Comparison of ENCODE assay signal across 14 cellular contexts in the genomic region with DNA sequence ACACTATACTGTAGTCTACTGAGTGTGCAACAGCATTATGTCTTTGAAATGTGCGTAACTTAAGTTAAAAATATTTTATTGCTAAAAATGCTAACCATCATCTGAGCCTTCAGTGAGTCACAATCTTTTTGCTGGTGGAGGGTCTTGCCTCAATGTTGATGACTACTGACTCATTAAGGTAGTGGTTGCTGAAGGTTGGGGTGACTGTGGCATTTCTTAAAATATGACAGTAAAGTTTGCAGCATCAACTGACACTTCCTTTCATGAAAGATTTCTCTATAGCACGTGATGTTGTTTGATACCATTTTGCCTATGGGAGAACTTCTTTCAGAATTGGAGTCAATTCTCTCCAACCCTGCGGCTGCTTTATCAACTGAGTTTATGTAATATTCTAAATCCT. TPM values are rescaled to one million over a fixed set of nuclear protein-coding genes. Genes with fewer than 3 reads are reported as not detected.
DNase-seq lines count a peak whose midpoint lies in the region; ATAC-seq lines count a peak whose summit lies in the region.
"Had no signal": no experiment of that assay in that cellular context is flagged by ENCODE, and none has a peak within 500 bp of the region (broad histone marks: within the 10 kb centered on the region; RNA-seq: fewer than 3 reads in every experiment).

No MANE protein-coding gene starts in this region.

- H3K4me1 Mint-ChIP-seq in activated naive CD8-positive, alpha-beta T cell treated with anti-CD3 and anti-CD28 coated beads, Interleukin-2, amount 10 ng/mL, durations not matched to agents 7 days and 5 days, result peaks cover 2% of the 10 kb centered on the region
- no peaks in the 10 kb centered on the region for H3K4me1 Mint-ChIP-seq in activated naive CD8-positive, alpha-beta T cell treated with anti-CD3 and anti-CD28 coated beads for 36 hours
- peaks cover 11% of the 10 kb centered on the region for H3K4me1 Mint-ChIP-seq in activated CD8-positive, alpha-beta T cell treated with anti-CD3 and anti-CD28 coated beads, Interleukin-2, amount 10 ng/mL, durations not matched to agents 7 days and 5 days (ENCODE audit: low read depth)
- H3K4me1 Mint-ChIP-seq: CD4-positive, CD25-positive, alpha-beta regulatory T cell had no signal

- peaks cover 8% of the 10 kb centered on the region for H3K27me3 Mint-ChIP-seq in activated naive CD8-positive, alpha-beta T cell treated with anti-CD3 and anti-CD28 coated beads, Interleukin-2, amount 10 ng/mL, durations not matched to agents 7 days and 5 days
- no peaks in the 10 kb centered on the region for H3K27me3 Mint-ChIP-seq in activated naive CD8-positive, alpha-beta T cell treated with anti-CD3 and anti-CD28 coated beads for 36 hours
- H3K27me3 Mint-ChIP-seq in activated CD8-positive, alpha-beta T cell treated with anti-CD3 and anti-CD28 coated beads, Interleukin-2, amount 10 ng/mL, durations not matched to agents 7 days and 5 days (ENCODE audit: low read depth), result peaks cover 16% of the 10 kb centered on the region
- H3K27me3 Mint-ChIP-seq: CD4-positive, CD25-positive, alpha-beta regulatory T cell had no signal

- no peak overlapping the region for H3K27ac Mint-ChIP-seq in activated naive CD8-positive, alpha-beta T cell treated with anti-CD3 and anti-CD28 coated beads, Interleukin-2, amount 10 ng/mL, durations not matched to agents 7 days and 5 days
- H3K27ac Mint-ChIP-seq in activated naive CD8-positive, alpha-beta T cell treated with anti-CD3 and anti-CD28 coated beads for 36 hours, result no peak overlapping the region
- no peak overlapping the region for H3K27ac Mint-ChIP-seq in activated CD8-positive, alpha-beta T cell treated with anti-CD3 and anti-CD28 coated beads, Interleukin-2, amount 10 ng/mL, durations not matched to agents 7 days and 5 days
- H3K27ac Mint-ChIP-seq: CD4-positive, CD25-positive, alpha-beta regulatory T cell had no signal

- CTCF ChIA-PET in activated CD8-positive, alpha-beta T cell treated with anti-CD3 and anti-CD28 coated beads, Interleukin-2, amount 10 ng/mL, durations not matched to agents 7 days and 5 days (lab: Charles Lee), result no interaction called here

- H3K4me3 Mint-ChIP-seq in activated naive CD8-positive, alpha-beta T cell treated with anti-CD3 and anti-CD28 coated beads, Interleukin-2, amount 10 ng/mL, durations not matched to agents 7 days and 5 days, result no peak overlapping the region
- H3K4me3 Mint-ChIP-seq in activated naive CD8-positive, alpha-beta T cell treated with anti-CD3 and anti-CD28 coated beads for 36 hours, result no peak overlapping the region
- H3K4me3 Mint-ChIP-seq in activated CD8-positive, alpha-beta T cell treated with anti-CD3 and anti-CD28 coated beads, Interleukin-2, amount 10 ng/mL, durations not matched to agents 7 days and 5 days, result no peak overlapping the region
- H3K4me3 Mint-ChIP-seq: CD4-positive, CD25-positive, alpha-beta regulatory T cell had no signal

- ATAC-seq in activated CD4-positive, CD25-positive, alpha-beta regulatory T cell treated with anti-CD3 and anti-CD28 coated beads, Interleukin-2, amount 50 U/mL, for 24 hours, result peak; percentile 55 to 60
- ATAC-seq in activated naive CD8-positive, alpha-beta T cell treated with anti-CD3 and anti-CD28 coated beads, Interleukin-2, amount 10 ng/mL, durations not matched to agents 7 days and 5 days (ENCODE audit: low read depth), result peak; percentile 39
- peak; percentile 44 for ATAC-seq in activated CD8-positive, alpha-beta T cell treated with anti-CD3 and anti-CD28 coated beads, Interleukin-2, amount 10 ng/mL, durations not matched to agents 7 days and 5 days
- ATAC-seq in stimulated activated naive CD8-positive, alpha-beta T cell treated with anti-CD3 and anti-CD28 coated beads, Interleukin-15, Interleukin-2, amounts not matched to agents 100 U/mL and 50 U/mL, for 24 hours, result peak; percentile 43
- ATAC-seq in GM21619 (IDR thresholded peaks at IDR 0.05; ENCODE audit: unreplicated experiment), result no peak
- ATAC-seq: HCT116 had no signal

- DNase-seq in activated CD4-positive, CD25-positive, alpha-beta regulatory T cell treated with anti-CD3 and anti-CD28 coated beads, Interleukin-2, amount 50 U/mL, for 72 hours, result no peak
- no peak for DNase-seq in activated naive CD8-positive, alpha-beta T cell treated with anti-CD3 and anti-CD28 coated beads, Interleukin-2, amount 10 ng/mL, durations not matched to agents 7 days and 5 days
- no peak for DNase-seq in activated naive CD8-positive, alpha-beta T cell treated with anti-CD3 and anti-CD28 coated beads for 36 hours
- no peak for DNase-seq in activated CD8-positive, alpha-beta T cell treated with anti-CD3 and anti-CD28 coated beads, Interleukin-2, amount 10 ng/mL, durations not matched to agents 7 days and 5 days
- no peak for DNase-seq in stimulated activated naive CD8-positive, alpha-beta T cell treated with anti-CD3 and anti-CD28 coated beads, Interleukin-15, Interleukin-2, amounts not matched to agents 100 U/mL and 50 U/mL, for 24 hours
- no peak for DNase-seq in NCI-H1105 treated with DMSO at 0.1 percent for 48 hours (lab: John Stamatoyannopoulos, UW)
- DNase-seq: ACHN, DMS53, GF-D8, GM23248 had no signal

- POLR2A ChIA-PET in activated naive CD8-positive, alpha-beta T cell treated with anti-CD3 and anti-CD28 coated beads, Interleukin-2, amount 10 ng/mL, durations not matched to agents 7 days and 5 days (lab: Charles Lee), result no interaction called here
- POLR2A ChIA-PET in activated CD8-positive, alpha-beta T cell treated with anti-CD3 and anti-CD28 coated beads, Interleukin-2, amount 10 ng/mL, durations not matched to agents 7 days and 5 days (lab: Charles Lee), result no interaction called here

- H3K36me3 Mint-ChIP-seq in activated naive CD8-positive, alpha-beta T cell treated with anti-CD3 and anti-CD28 coated beads, Interleukin-2, amount 10 ng/mL, durations not matched to agents 7 days and 5 days, result peaks cover 8% of the 10 kb centered on the region
- no peaks in the 10 kb centered on the region for H3K36me3 Mint-ChIP-seq in activated naive CD8-positive, alpha-beta T cell treated with anti-CD3 and anti-CD28 coated beads for 36 hours
- H3K36me3 Mint-ChIP-seq in activated CD8-positive, alpha-beta T cell treated with anti-CD3 and anti-CD28 coated beads, Interleukin-2, amount 10 ng/mL, durations not matched to agents 7 days and 5 days (ENCODE audit: low read depth), result peaks cover 4% of the 10 kb centered on the region
- H3K36me3 Mint-ChIP-seq: CD4-positive, CD25-positive, alpha-beta regulatory T cell had no signal

- H3K9me3 Mint-ChIP-seq in activated naive CD8-positive, alpha-beta T cell treated with anti-CD3 and anti-CD28 coated beads, Interleukin-2, amount 10 ng/mL, durations not matched to agents 7 days and 5 days, result peaks cover 5% of the 10 kb centered on the region
- no peaks in the 10 kb centered on the region for H3K9me3 Mint-ChIP-seq in activated naive CD8-positive, alpha-beta T cell treated with anti-CD3 and anti-CD28 coated beads for 36 hours
- no peaks in the 10 kb centered on the region for H3K9me3 Mint-ChIP-seq in activated CD8-positive, alpha-beta T cell treated with anti-CD3 and anti-CD28 coated beads, Interleukin-2, amount 10 ng/mL, durations not matched to agents 7 days and 5 days (ENCODE audit: insufficient read depth)

RNA-seq across cellular contexts. Expression of a gene that starts 8.5 kb away (rescaled TPM):
- 10 to 100 TPM; 77.7 to 78.4 TPM for total RNA-seq in activated naive CD8-positive, alpha-beta T cell treated with anti-CD3 and anti-CD28 coated beads, Interleukin-2, amount 10 ng/mL, durations not matched to agents 7 days and 5 days
- total RNA-seq in activated naive CD8-positive, alpha-beta T cell treated with anti-CD3 and anti-CD28 coated beads for 36 hours, result 10 to 100 TPM; 38.1 to 38.4 TPM
- total RNA-seq in activated CD8-positive, alpha-beta T cell treated with anti-CD3 and anti-CD28 coated beads, Interleukin-2, amount 10 ng/mL, durations not matched to agents 7 days and 5 days, result 10 to 100 TPM; 51.4 to 54.8 TPM

RNA-seq across cellular contexts. Expression of a gene that starts 12.6 kb away (rescaled TPM):
- under 1 TPM; 0.22 to 0.43 TPM for total RNA-seq in activated naive CD8-positive, alpha-beta T cell treated with anti-CD3 and anti-CD28 coated beads, Interleukin-2, amount 10 ng/mL, durations not matched to agents 7 days and 5 days
- total RNA-seq in activated naive CD8-positive, alpha-beta T cell treated with anti-CD3 and anti-CD28 coated beads for 36 hours, result not detected
- under 1 TPM; 0.23 to 0.63 TPM for total RNA-seq in activated CD8-positive, alpha-beta T cell treated with anti-CD3 and anti-CD28 coated beads, Interleukin-2, amount 10 ng/mL, durations not matched to agents 7 days and 5 days
- total RNA-seq: CD4-positive, CD25-positive, alpha-beta regulatory T cell had no signal

RNA-seq across cellular contexts. Expression of a gene that starts 25.7 kb away (rescaled TPM):
- 10 to 100 TPM; 27.2 to 28.8 TPM for total RNA-seq in activated naive CD8-positive, alpha-beta T cell treated with anti-CD3 and anti-CD28 coated beads, Interleukin-2, amount 10 ng/mL, durations not matched to agents 7 days and 5 days
- 10 to 100 TPM; 53.7 to 55.9 TPM for total RNA-seq in activated naive CD8-positive, alpha-beta T cell treated with anti-CD3 and anti-CD28 coated beads for 36 hours
- 10 to 100 TPM; 33.7 to 39.8 TPM for total RNA-seq in activated CD8-positive, alpha-beta T cell treated with anti-CD3 and anti-CD28 coated beads, Interleukin-2, amount 10 ng/mL, durations not matched to agents 7 days and 5 days

RNA-seq across cellular contexts. Expression of a gene that starts 45.0 kb away (rescaled TPM):
- total RNA-seq in activated naive CD8-positive, alpha-beta T cell treated with anti-CD3 and anti-CD28 coated beads, Interleukin-2, amount 10 ng/mL, durations not matched to agents 7 days and 5 days, result 10 to 100 TPM; 52.8 to 53.9 TPM
- total RNA-seq in activated naive CD8-positive, alpha-beta T cell treated with anti-CD3 and anti-CD28 coated beads for 36 hours, result 10 to 100 TPM; 67.2 to 68.5 TPM
- 10 to 100 TPM; 51.4 to 57.8 TPM for total RNA-seq in activated CD8-positive, alpha-beta T cell treated with anti-CD3 and anti-CD28 coated beads, Interleukin-2, amount 10 ng/mL, durations not matched to agents 7 days and 5 days

RNA-seq across cellular contexts. Expression of a gene that starts 46.3 kb away (rescaled TPM):
- 1 to 10 TPM; 2.6 to 3.4 TPM for total RNA-seq in activated naive CD8-positive, alpha-beta T cell treated with anti-CD3 and anti-CD28 coated beads, Interleukin-2, amount 10 ng/mL, durations not matched to agents 7 days and 5 days
- 1 to 10 TPM; 1.7 to 1.9 TPM for total RNA-seq in activated naive CD8-positive, alpha-beta T cell treated with anti-CD3 and anti-CD28 coated beads for 36 hours
- 1 to 10 TPM; 1.3 to 1.6 TPM for total RNA-seq in activated CD8-positive, alpha-beta T cell treated with anti-CD3 and anti-CD28 coated beads, Interleukin-2, amount 10 ng/mL, durations not matched to agents 7 days and 5 days
